In genomic region chr14:66038214-66038977, GRCh38 we compare ENCODE assay signal across 13 cellular contexts.
DNase-seq lines count a peak whose midpoint lies in the region; ATAC-seq lines count a peak whose summit lies in the region.
"Had no signal": no experiment of that assay in that cellular context is flagged by ENCODE, and none has a peak within 500 bp of the region (broad histone marks: within the 10 kb centered on the region; RNA-seq: fewer than 3 reads in every experiment).

No MANE protein-coding gene starts in this region.

- POLR2A ChIA-PET in T-cell (lab: Charles Lee), result no interaction called here

- no peaks in the 10 kb centered on the region for H3K27me3 ChIP-seq in rectal smooth muscle tissue (ENCODE audit: control insufficient read depth, insufficient read depth, low read length)
- H3K27me3 ChIP-seq: ovary had no signal

- H3K27ac Mint-ChIP-seq in T-cell, result no peak overlapping the region

- H3K4me3 ChIP-seq in rectal smooth muscle tissue (ENCODE audit: low read length), result no peak overlapping the region
- H3K4me3 ChIP-seq: ovary, PC-9 had no signal

- CTCF ChIA-PET in T-cell (lab: Charles Lee), result no interaction called here

- no peaks in the 10 kb centered on the region for H3K36me3 ChIP-seq in rectal smooth muscle tissue (ENCODE audit: control insufficient read depth, insufficient read depth, low read length)
- H3K36me3 ChIP-seq: ovary had no signal

- no peak overlapping the region for H3K4me3 Mint-ChIP-seq in T-cell

- no peaks in the 10 kb centered on the region for H3K4me1 ChIP-seq in rectal smooth muscle tissue (ENCODE audit: control insufficient read depth, insufficient read depth, low read length)

- H3K9me3 Mint-ChIP-seq in T-cell, result peaks cover 0 to 4% (median under 1%) of the 10 kb centered on the region in 3 donors

- peaks cover 11 to 12% of the 10 kb centered on the region in 2 donors for H3K27me3 Mint-ChIP-seq in T-cell

- intact Hi-C loops in Right ventricle myocardium superior (cut with DNase I), result no loop called here

- peak overlapping the region; percentile 33 for H3K27ac ChIP-seq in rectal smooth muscle tissue (ENCODE audit: low read depth, low read length)
- H3K27ac ChIP-seq: ovary, PC-9 had no signal

- H3K36me3 Mint-ChIP-seq in T-cell, result peaks cover 2% of the 10 kb centered on the region

- ATAC-seq in Right ventricle myocardium superior (ENCODE audit: poor library complexity) (peak; percentile 89), T-cell (replicated peaks in 1 of 4) (no peak), HG03520 (IDR thresholded peaks at IDR 0.05; ENCODE audit: unreplicated experiment) (no peak)

- no peak overlapping the region for H3K9ac ChIP-seq in rectal smooth muscle tissue (ENCODE audit: low read length)

- H3K4me1 Mint-ChIP-seq in T-cell, result peaks cover 0 to 6% (median 0%) of the 10 kb centered on the region in 3 donors

- peak; percentile 0 for DNase-seq in GF-D8 (lab: John Stamatoyannopoulos, UW)
- peak; percentile 43 for DNase-seq in SKM-1 (lab: John Stamatoyannopoulos, UW; ENCODE audit: unreplicated experiment)
- DNase-seq in Right ventricle myocardium superior, result no peak
- no peak for DNase-seq in DMS153 (lab: John Stamatoyannopoulos, UW)
- DNase-seq in T-cell, result no peak
- DNase-seq in NCI-H510A treated with DMSO at 0.1 percent for 48 hours (lab: John Stamatoyannopoulos, UW), result no peak
- DNase-seq: DMS79 treated with DMSO at 0.1 percent for 48 hours; erythroblast; ovary; stimulated activated naive CD4-positive, alpha-beta T cell treated with Interleukin-2 at 50 U/mL for 16 hours had no signal

Comparison
In these comparisons a context has a peak if more than half of its experiments do, and no peak if none do; other contexts are left out.
1. DNase-seq: peak in GF-D8 (single experiment) and SKM-1 (single experiment); none in Right ventricle myocardium superior (single experiment), DMS153 (single experiment), T-cell (0 of 34) and NCI-H510A treated with DMSO at 0.1 percent for 48 hours (single experiment).